In the genomic region with DNA sequence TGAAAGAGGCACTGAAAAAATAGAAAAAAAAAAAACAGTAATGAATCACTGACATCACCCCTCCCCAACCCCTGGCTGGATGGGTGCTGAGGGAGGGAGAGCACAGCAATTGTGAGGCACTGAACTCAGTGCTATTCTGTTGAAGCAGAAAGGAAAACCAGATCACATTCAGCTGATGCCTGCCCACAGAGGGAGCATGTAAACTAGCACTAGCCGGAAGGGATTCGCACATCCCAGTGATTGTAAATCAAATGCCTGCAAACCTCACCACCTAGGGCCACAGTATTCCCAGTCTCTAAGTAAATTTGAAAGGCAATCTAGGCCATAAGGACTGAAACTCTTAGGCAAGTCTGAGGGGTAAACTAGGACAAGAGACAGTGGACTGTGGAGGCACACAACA, we compare ENCODE assay signal across 26 cellular contexts.
"Had no signal": no experiment of that assay in that cellular context is flagged by ENCODE, and none has a peak within 500 bp of the region (broad histone marks: within the 10 kb centered on the region; RNA-seq: fewer than 3 reads in every experiment).

No MANE protein-coding gene starts in this region.

- H3K27me3 Mint-ChIP-seq: stimulated activated naive CD8-positive, alpha-beta T cell treated with anti-CD3 and anti-CD28 coated beads, Interleukin-15, amount 100 ng/mL, for 72 hours had no signal

- H3K36me3 ChIP-seq: gastrocnemius medialis, lower lobe of right lung, prostate gland, right atrium auricular region, suprapubic skin, transverse colon, upper lobe of right lung, uterus had no signal

- H3K27ac Mint-ChIP-seq: stimulated activated naive CD8-positive, alpha-beta T cell treated with anti-CD3 and anti-CD28 coated beads, Interleukin-15, amount 100 ng/mL, for 72 hours had no signal

- ATAC-seq: esophagus mucosa; gastrocnemius medialis; left colon; left ventricle myocardium superior; lower lobe of right lung; natural killer cell; sciatic nerve; stimulated activated naive CD8-positive, alpha-beta T cell treated with anti-CD3 and anti-CD28 coated beads, Interleukin-15, amount 100 ng/mL, for 72 hours; upper lobe of right lung had no signal

- H3K4me3 ChIP-seq: dorsolateral prefrontal cortex, gastrocnemius medialis, lower lobe of right lung, prostate gland, right atrium auricular region, smooth muscle cell, suprapubic skin, transverse colon, upper lobe of right lung, uterus had no signal

- DNase-seq: dorsolateral prefrontal cortex; effector CD4-positive, alpha-beta T cell; foreskin fibroblast; gastrocnemius medialis; head of caudate nucleus; kidney glomerular epithelial cell; left colon; left ventricle myocardium superior; lower lobe of right lung; natural killer cell; stimulated activated CD4-positive, alpha-beta T cell treated with anti-CD3 and anti-CD28 coated beads, Interleukin-12 subunit alpha, Interleukin-12 subunit beta, amount 100 ng/mL, for 4 hours; stimulated activated CD4-positive, alpha-beta T cell treated with anti-CD3 and anti-CD28 coated beads, Interleukin-1b, Interleukin-23, amount 100 ng/mL, for 48 hours; stimulated activated CD4-positive, alpha-beta T cell treated with anti-CD3 and anti-CD28 coated beads, Interleukin-4, amount 100 ng/mL, for 1 hour; stimulated activated CD8-positive, alpha-beta memory T cell treated with anti-CD3 and anti-CD28 coated beads, Interleukin-4, amount 100 ng/mL, for 48 hours; stimulated activated naive CD4-positive, alpha-beta T cell; stimulated activated naive CD8-positive, alpha-beta T cell treated with anti-CD3 and anti-CD28 coated beads, Interleukin-15, amount 100 ng/mL, for 72 hours; transverse colon; upper lobe of right lung; uterus had no signal

- H3K4me3 Mint-ChIP-seq: natural killer cell; neural crest cell; stimulated activated naive CD8-positive, alpha-beta T cell treated with anti-CD3 and anti-CD28 coated beads, Interleukin-15, amount 100 ng/mL, for 72 hours had no signal

- H3K4me1 Mint-ChIP-seq: neural crest cell; stimulated activated naive CD8-positive, alpha-beta T cell treated with anti-CD3 and anti-CD28 coated beads, Interleukin-15, amount 100 ng/mL, for 72 hours had no signal

- H3K27me3 ChIP-seq: gastrocnemius medialis, right atrium auricular region, suprapubic skin, transverse colon, upper lobe of right lung, uterus had no signal
